ENCODE assay signal across 16 cellular contexts in genomic region chr12:67320614-67321305, GRCh38. TPM values are rescaled to one million over a fixed set of nuclear protein-coding genes. Genes with fewer than 3 reads are reported as not detected.
A peak's percentile ranks its signal among the peaks of the same experiment; 100 is the strongest.
DNase-seq lines count a peak whose midpoint lies in the region; ATAC-seq and TF ChIP-seq lines count a peak whose summit lies in the region.
"Had no signal": no experiment of that assay in that cellular context is flagged by ENCODE, and none has a peak within 500 bp of the region (broad histone marks: within the 10 kb centered on the region; RNA-seq: fewer than 3 reads in every experiment).

No MANE protein-coding gene starts in this region.

- no TSS peak for BruUV-seq in IMR-90 (replicated peaks; lab: Mats Ljungman, UMichigan)

- DNase-seq in CD4-positive, alpha-beta memory T cell, result peak in 2 of 5 donors; percentile 9 to 15
- peak; percentile 18 for DNase-seq in IMR-90
- no peak for DNase-seq in activated naive CD8-positive, alpha-beta T cell treated with anti-CD3 and anti-CD28 coated beads, Interleukin-2, amount 50 U/mL, for 24 hours
- DNase-seq in mesothelial cell of epicardium (ENCODE audit: low spot score in 2 of 2, unreplicated experiment in 2 of 2), result no peak
- DNase-seq in NCI-H1417 treated with DMSO at 0.1 percent for 48 hours (lab: John Stamatoyannopoulos, UW), result no peak
- DNase-seq in osteocyte (ENCODE audit: extremely low spot score, unreplicated experiment), result no peak
- DNase-seq in HuH-7.5 (ENCODE audit: low spot score), result no peak
- no peak for DNase-seq in NCI-H1048 (lab: John Stamatoyannopoulos, UW)
- DNase-seq: activated CD8-positive, alpha-beta memory T cell treated with anti-CD3 and anti-CD28 coated beads, Interleukin-2, amount 50 U/mL, for 48 hours; midbrain; NCI-H146; NCI-H774; retina; SIG-M5 had no signal

- no peak overlapping the region for H2BK15ac ChIP-seq in IMR-90 (ENCODE audit: low read depth, low read length)

- H3K27me3 Mint-ChIP-seq in CD4-positive, alpha-beta memory T cell, result no peaks in the 10 kb centered on the region
- no peaks in the 10 kb centered on the region for H3K27me3 Mint-ChIP-seq in activated naive CD8-positive, alpha-beta T cell treated with anti-CD3 and anti-CD28 coated beads, Interleukin-2, amount 50 U/mL, for 24 hours
- H3K27me3 Mint-ChIP-seq in mesothelial cell of epicardium (ENCODE audit: low read depth) (no peaks in the 10 kb centered on the region), osteocyte (ENCODE audit: unreplicated experiment) (no peaks in the 10 kb centered on the region)

- no peak for ATAC-seq in IMR-90 (ENCODE audit: low read depth)
- ATAC-seq in activated naive CD8-positive, alpha-beta T cell treated with anti-CD3 and anti-CD28 coated beads, Interleukin-2, amount 50 U/mL, for 24 hours, result peak; percentile 58
- ATAC-seq: esophagus mucosa had no signal

- peaks cover 10 to 19% (median 16%) of the 10 kb centered on the region in 4 donors for H3K4me1 Mint-ChIP-seq in CD4-positive, alpha-beta memory T cell
- peaks cover 15% of the 10 kb centered on the region for H3K4me1 Mint-ChIP-seq in activated naive CD8-positive, alpha-beta T cell treated with anti-CD3 and anti-CD28 coated beads, Interleukin-2, amount 50 U/mL, for 24 hours
- H3K4me1 Mint-ChIP-seq in mesothelial cell of epicardium (no peaks in the 10 kb centered on the region), osteocyte (ENCODE audit: unreplicated experiment) (no peaks in the 10 kb centered on the region)

- dilution Hi-C loops in IMR-90 (cut with HindIII; ENCODE audit: low sequenced_read_pairs, unreplicated experiment), result no loop called here

- peaks cover 18 to 35% of the 10 kb centered on the region in 2 donors for H3K36me3 Mint-ChIP-seq in CD4-positive, alpha-beta memory T cell
- peaks cover 55% of the 10 kb centered on the region for H3K36me3 Mint-ChIP-seq in activated naive CD8-positive, alpha-beta T cell treated with anti-CD3 and anti-CD28 coated beads, Interleukin-2, amount 50 U/mL, for 24 hours (ENCODE audit: low read depth)
- H3K36me3 Mint-ChIP-seq in mesothelial cell of epicardium, result peaks cover 49% of the 10 kb centered on the region
- peaks cover 48% of the 10 kb centered on the region for H3K36me3 Mint-ChIP-seq in osteocyte (ENCODE audit: unreplicated experiment)

- no peak overlapping the region for H3K4me3 Mint-ChIP-seq in CD4-positive, alpha-beta memory T cell
- H3K4me3 Mint-ChIP-seq in activated naive CD8-positive, alpha-beta T cell treated with anti-CD3 and anti-CD28 coated beads, Interleukin-2, amount 50 U/mL, for 24 hours, result no peak overlapping the region
- H3K4me3 Mint-ChIP-seq in mesothelial cell of epicardium (no peak overlapping the region), osteocyte (ENCODE audit: unreplicated experiment) (no peak overlapping the region)

- no peaks in the 10 kb centered on the region for H4K20me1 ChIP-seq in IMR-90 (ENCODE audit: insufficient read depth, low read length)

- no peak overlapping the region for H3K27ac ChIP-seq in CD4-positive, alpha-beta memory T cell (ENCODE audit: low read depth, low read length)
- H3K27ac ChIP-seq in IMR-90 (ENCODE audit: insufficient read depth, low read length), result no peak overlapping the region
- H3K27ac ChIP-seq: breast epithelium had no signal

- H2AFZ ChIP-seq in IMR-90 (replicated peaks; ENCODE audit: low read length, poor library complexity), result no peak overlapping the region

- no peak overlapping the region for H3K56ac ChIP-seq in IMR-90 (ENCODE audit: extremely low read depth, insufficient read depth, low read length)

- peaks cover 7% of the 10 kb centered on the region for H3K4me1 ChIP-seq in CD4-positive, alpha-beta memory T cell (ENCODE audit: insufficient read depth, low read length)
- H3K4me1 ChIP-seq in IMR-90 (ENCODE audit: control insufficient read depth, insufficient read depth, low read length), result no peaks in the 10 kb centered on the region
- H3K4me1 ChIP-seq: breast epithelium had no signal

- no peak for TF ChIP-seq RAD21 in IMR-90 (IDR thresholded peaks at IDR 0.05; ENCODE audit: low read length)

- in situ Hi-C loops in IMR-90 (cut with MboI; ENCODE audit: low sequenced_read_pairs), result no loop called here

- H2AK9ac ChIP-seq in IMR-90 (replicated peaks; ENCODE audit: low read depth, low read length, poor library complexity), result no peak overlapping the region

- H3K4ac ChIP-seq in IMR-90 (ENCODE audit: low read depth, low read length), result no peak overlapping the region

- no peaks in the 10 kb centered on the region for H3K27me3 ChIP-seq in CD4-positive, alpha-beta memory T cell (ENCODE audit: insufficient read depth, low read length)
- H3K27me3 ChIP-seq in IMR-90 (ENCODE audit: control insufficient read depth, insufficient read depth, low read length), result no peaks in the 10 kb centered on the region
- H3K27me3 ChIP-seq: breast epithelium had no signal

- no CpG with 5 or more reads among the region's 3 CpGs for WGBS in IMR-90 (ENCODE audit: extremely low coverage in 2 of 2, insufficient read length in 1 of 2), 2 experiments

- H4K5ac ChIP-seq in IMR-90 (ENCODE audit: low read depth, low read length), result no peak overlapping the region

- H3K14ac ChIP-seq in IMR-90 (replicated peaks; ENCODE audit: low read depth, low read length), result no peak overlapping the region

- no peak overlapping the region for H2AK5ac ChIP-seq in IMR-90 (ENCODE audit: low read depth, low read length)

- H3K9ac ChIP-seq in IMR-90 (ENCODE audit: low read depth, low read length), result no peak overlapping the region

- no peak overlapping the region for H3K4me2 ChIP-seq in IMR-90 (ENCODE audit: low read depth, low read length)

- H3K4me3 ChIP-seq in CD4-positive, alpha-beta memory T cell (ENCODE audit: low read length in 2 of 2), result no peak overlapping the region
- H3K4me3 ChIP-seq in IMR-90 (ENCODE audit: insufficient read depth, low read depth, low read length), result no peak overlapping the region
- H3K4me3 ChIP-seq: breast epithelium had no signal

- H2BK20ac ChIP-seq in IMR-90 (ENCODE audit: low read depth, low read length), result no peak overlapping the region

- no peak overlapping the region for H3K18ac ChIP-seq in IMR-90 (ENCODE audit: low read depth, low read length)

- intact Hi-C loops in CD4-positive, alpha-beta memory T cell (cut with micrococcal nuclease), result no loop called here
- intact Hi-C loops in IMR-90 (cut with micrococcal nuclease), result no loop called here

- peaks cover 0 to 15% (median 6%) of the 10 kb centered on the region in 8 donors for H3K9me3 Mint-ChIP-seq in CD4-positive, alpha-beta memory T cell
- no peaks in the 10 kb centered on the region for H3K9me3 Mint-ChIP-seq in activated naive CD8-positive, alpha-beta T cell treated with anti-CD3 and anti-CD28 coated beads, Interleukin-2, amount 50 U/mL, for 24 hours
- H3K9me3 Mint-ChIP-seq in mesothelial cell of epicardium, result peaks cover 27% of the 10 kb centered on the region
- H3K9me3 Mint-ChIP-seq in osteocyte (ENCODE audit: unreplicated experiment), result peaks cover 27% of the 10 kb centered on the region

- no peaks in the 10 kb centered on the region for H3K79me1 ChIP-seq in IMR-90 (ENCODE audit: low read depth in 1 of 2, low read length in 2 of 2)

- no peak overlapping the region for H3K23ac ChIP-seq in IMR-90 (ENCODE audit: low read depth, low read length)

- peaks cover 3% of the 10 kb centered on the region; the same call in 1 of the 2 replicates for H3K9me1 ChIP-seq in IMR-90 (ENCODE audit: insufficient read depth, low read length)

- H2BK5ac ChIP-seq in IMR-90 (ENCODE audit: low read depth, low read length, poor library complexity, severe bottlenecking), result no peak overlapping the region

- CTCF ChIA-PET in CD4-positive, alpha-beta memory T cell (lab: Charles Lee; ENCODE audit: partially characterized antibody), result no interaction called here
- CTCF ChIA-PET in IMR-90 (lab: Yijun Ruan, JAX), result no interaction called here

- H3K27ac Mint-ChIP-seq in CD4-positive, alpha-beta memory T cell, result peak overlapping the region in 5 of 7 donors; percentile 11 to 82 (median 70)
- H3K27ac Mint-ChIP-seq in activated naive CD8-positive, alpha-beta T cell treated with anti-CD3 and anti-CD28 coated beads, Interleukin-2, amount 50 U/mL, for 24 hours, result peak overlapping the region; percentile 24
- H3K27ac Mint-ChIP-seq in mesothelial cell of epicardium (peak overlapping the region; percentile 26), osteocyte (ENCODE audit: unreplicated experiment) (no peak overlapping the region)

- POLR2A ChIA-PET in CD4-positive, alpha-beta memory T cell (lab: Charles Lee; ENCODE audit: partially characterized antibody), result no interaction called here
- POLR2A ChIA-PET in IMR-90 (lab: Charles Lee; ENCODE audit: unreplicated experiment), result no interaction called here

- no peak for TF ChIP-seq POLR2A in IMR-90 (IDR thresholded peaks at IDR 0.05; ENCODE audit: low read depth, low read length)

- TF ChIP-seq CTCF in IMR-90 (conservative IDR thresholded peaks at IDR 0.05; ENCODE audit: low read depth, low read length), result no peak
- no peak for TF ChIP-seq CTCF in mesothelial cell of epicardium (IDR thresholded peaks at IDR 0.05; ENCODE audit: unreplicated experiment)
- TF ChIP-seq CTCF in osteocyte (IDR thresholded peaks at IDR 0.05), result no peak

- no peak overlapping the region for H4K8ac ChIP-seq in IMR-90 (ENCODE audit: low read depth in 2 of 2, low read length in 2 of 2)

- no peaks in the 10 kb centered on the region for H3K36me3 ChIP-seq in CD4-positive, alpha-beta memory T cell (ENCODE audit: insufficient read depth, low read length)
- H3K36me3 ChIP-seq in IMR-90 (ENCODE audit: control insufficient read depth, insufficient read depth, low read length), result peaks cover 18% of the 10 kb centered on the region
- H3K36me3 ChIP-seq: breast epithelium had no signal

- no peak overlapping the region for H2BK120ac ChIP-seq in IMR-90 (ENCODE audit: low read depth, low read length)

- no peak overlapping the region for H4K91ac ChIP-seq in IMR-90 (ENCODE audit: insufficient read depth, low read depth, low read length)

- no peaks in the 10 kb centered on the region for H3K9me3 ChIP-seq in CD4-positive, alpha-beta memory T cell (ENCODE audit: control insufficient read depth in 1 of 2, low read length in 2 of 2)
- H3K9me3 ChIP-seq in IMR-90 (ENCODE audit: control insufficient read depth, insufficient read depth, low read length), result peaks cover 3% of the 10 kb centered on the region; the same call in 1 of the 2 replicates

TF ChIP-seq in IMR-90, 13 proteins besides CTCF, POLR2A, EP300 and RAD21 (continues in another document):
- TF ChIP-seq FOS (IDR thresholded peaks at IDR 0.05; ENCODE audit: low read depth, low read length) (no peak), MXI1 (IDR thresholded peaks at IDR 0.05; ENCODE audit: borderline replicate concordance, low read depth, low read length) (no peak), RCOR1 (IDR thresholded peaks at IDR 0.05; ENCODE audit: insufficient replicate concordance, low read length) (no peak), RFX5 (IDR thresholded peaks at IDR 0.05; ENCODE audit: low read depth, low read length) (no peak), BHLHE40 (IDR thresholded peaks at IDR 0.05; ENCODE audit: low read depth, low read length) (no peak)

RNA-seq across cellular contexts. Expression of gene CAND1, which starts 51.6 kb away (rescaled TPM):
- 100 to 1,000 TPM; 124 TPM for total RNA-seq in CD4-positive, alpha-beta memory T cell
- 10 to 100 TPM; 75.5 to 78.4 TPM for polyA plus RNA-seq in CD4-positive, alpha-beta memory T cell
- total RNA-seq in IMR-90 (2012; rRNA removed) (91.4 and 139 TPM in 2 replicates), mesothelial cell of epicardium (270 to 278 TPM (median 270 TPM) in 3 replicates), osteocyte (167 and 194 TPM in 2 replicates)
- 32.2 and 42.6 TPM in 2 replicates for polyA plus RNA-seq in IMR-90 (2012; rRNA removed)
- polyA plus RNA-seq in IMR-90 (2012; cell fraction: cytosol; rRNA removed), result 12.5 and 12.8 TPM in 2 replicates
- 17.5 and 56.9 TPM in 2 replicates for polyA plus RNA-seq in IMR-90 (2012; cell fraction: nucleus; rRNA removed; ENCODE audit: low replicate concordance)
